Comparison of ENCODE assay signal across 8 cellular contexts in genomic region chr22:38698407-38699094, GRCh38. TPM values are rescaled to one million over a fixed set of nuclear protein-coding genes. Genes with fewer than 3 reads are reported as not detected.
DNase-seq lines count a peak whose midpoint lies in the region; TF ChIP-seq lines count a peak whose summit lies in the region.

No MANE protein-coding gene starts in this region.

- peak overlapping the region; percentile 98 for H3K9ac ChIP-seq in SU-DHL-6 (ENCODE audit: low read length)

- H3F3A ChIP-seq in DOHH2 (ENCODE audit: control insufficient read depth, insufficient read depth) (peaks cover 16% of the 10 kb centered on the region), SU-DHL-6 (ENCODE audit: insufficient read depth) (peaks cover 8% of the 10 kb centered on the region; the same call in 1 of the 2 replicates)

- no peak for TF ChIP-seq CTCF in DOHH2 (IDR thresholded peaks at IDR 0.05; ENCODE audit: low read depth, low read length, poor library complexity, severe bottlenecking)
- TF ChIP-seq CTCF in SU-DHL-6 (IDR thresholded peaks at IDR 0.05; ENCODE audit: insufficient read depth, low read length, poor library complexity, severe bottlenecking), result no peak
- no peak for TF ChIP-seq CTCF in esophagus muscularis mucosa (IDR thresholded peaks at IDR 0.05)
- no peak for TF ChIP-seq CTCF in retinal pigment epithelial cell (conservative IDR thresholded peaks at IDR 0.05; ENCODE audit: low read depth, low read length)

- intact Hi-C loops in esophagus muscularis mucosa (cut with DNase I), result no loop called here

- WGBS in esophagus muscularis mucosa, result 88% methylated on average over 13 of the region's 13 CpGs

- H4K20me1 ChIP-seq in DOHH2 (ENCODE audit: control insufficient read depth, insufficient read depth, low read depth, low read length), result peaks cover 14% of the 10 kb centered on the region; the same call in 1 of the 2 replicates
- H4K20me1 ChIP-seq in SU-DHL-6 (ENCODE audit: low read depth, low read length), result no peaks in the 10 kb centered on the region

- H3K79me2 ChIP-seq in DOHH2 (ENCODE audit: control insufficient read depth, low read length), result peaks cover 81% of the 10 kb centered on the region
- peaks cover 50% of the 10 kb centered on the region for H3K79me2 ChIP-seq in SU-DHL-6 (ENCODE audit: insufficient read depth, low read length)

- DNase-seq in esophagus muscularis mucosa (ENCODE audit: extremely low spot score), result no peak
- DNase-seq in retinal pigment epithelial cell (ENCODE audit: low read depth), result no peak
- DNase-seq in HUDEP-2 (lab: John Stamatoyannopoulos, UW; ENCODE audit: unreplicated experiment in 76 of 76), result no peak
- DNase-seq in H7, result no peak
- DNase-seq in dermis blood vessel endothelial cell, result no peak
- no peak for DNase-seq in DMS114 treated with DMSO at 0.1 percent for 48 hours (lab: John Stamatoyannopoulos, UW; ENCODE audit: unreplicated experiment)

- no peak overlapping the region for H2AFZ ChIP-seq in SU-DHL-6 (ENCODE audit: low read depth, low read length, severe bottlenecking)

- no peak for TF ChIP-seq POLR2A in esophagus muscularis mucosa (IDR thresholded peaks at IDR 0.05; ENCODE audit: low read depth)

- H3K9me2 ChIP-seq in DOHH2 (replicated peaks; ENCODE audit: control insufficient read depth, low read length) (no peaks in the 10 kb centered on the region), SU-DHL-6 (replicated peaks; ENCODE audit: insufficient read depth, low read length) (no peaks in the 10 kb centered on the region)

- H3K27ac ChIP-seq in DOHH2 (ENCODE audit: low read depth, low read length), result no peak overlapping the region
- H3K27ac ChIP-seq in SU-DHL-6 (ENCODE audit: low read depth, low read length), result no peak overlapping the region
- H3K27ac ChIP-seq in esophagus muscularis mucosa (replicated peaks in 1 of 4), result peak overlapping the region; percentile 96 to 99 (median 98)

- H3K4me2 ChIP-seq in DOHH2 (ENCODE audit: low read length), result peak overlapping the region; percentile 93
- peak overlapping the region; percentile 100 for H3K4me2 ChIP-seq in SU-DHL-6 (ENCODE audit: low read depth, low read length, poor library complexity, severe bottlenecking)

- H3K4me3 ChIP-seq in DOHH2 (ENCODE audit: low read length), result peak overlapping the region; percentile 98
- peak overlapping the region; percentile 89 for H3K4me3 ChIP-seq in SU-DHL-6 (ENCODE audit: insufficient read depth, low read length, poor library complexity, severe bottlenecking)
- H3K4me3 ChIP-seq in esophagus muscularis mucosa, result peak overlapping the region; percentile 71 to 95 (median 84)
- peak overlapping the region; percentile 67 for H3K4me3 ChIP-seq in retinal pigment epithelial cell (ENCODE audit: low read length)
- no peak overlapping the region; the same call in 1 of the 2 replicates for H3K4me3 ChIP-seq in H7 (ENCODE audit: insufficient read depth, low read depth, low read length)

- TF ChIP-seq EP300 in esophagus muscularis mucosa (IDR thresholded peaks at IDR 0.05), result no peak

- H3K4me1 ChIP-seq in DOHH2 (ENCODE audit: control insufficient read depth, low read length) (peaks cover 64% of the 10 kb centered on the region), esophagus muscularis mucosa (peaks cover 47 to 76% (median 63%) of the 10 kb centered on the region in 4 donors)

- no peaks in the 10 kb centered on the region for H3K27me3 ChIP-seq in DOHH2 (ENCODE audit: control insufficient read depth, low read length)
- H3K27me3 ChIP-seq in SU-DHL-6 (ENCODE audit: low read length), result no peaks in the 10 kb centered on the region
- no peaks in the 10 kb centered on the region for H3K27me3 ChIP-seq in esophagus muscularis mucosa
- H3K27me3 ChIP-seq in H7 (ENCODE audit: control insufficient read depth, insufficient read depth, low read length), result no peaks in the 10 kb centered on the region

- H3K36me3 ChIP-seq in DOHH2 (ENCODE audit: control insufficient read depth, low read length), result peaks cover 54% of the 10 kb centered on the region
- no peaks in the 10 kb centered on the region for H3K36me3 ChIP-seq in SU-DHL-6 (ENCODE audit: low read length)
- peaks cover 0 to 9% (median 5%) of the 10 kb centered on the region in 4 donors for H3K36me3 ChIP-seq in esophagus muscularis mucosa
- H3K36me3 ChIP-seq in H7 (replicated peaks; ENCODE audit: control insufficient read depth, insufficient read depth, low read length), result 0 out of 2 replicates have a peak, but pooled peaks cover 1% of the 10 kb centered on the region

- H3K9me3 ChIP-seq in DOHH2 (ENCODE audit: control insufficient read depth, insufficient read depth, low read length) (no peaks in the 10 kb centered on the region), SU-DHL-6 (ENCODE audit: insufficient read depth, low read length) (no peaks in the 10 kb centered on the region), esophagus muscularis mucosa (no peaks in the 10 kb centered on the region)

RNA-seq across cellular contexts. Expression of gene JOSD1, which starts 2.2 kb away (rescaled TPM):
- 10 to 100 TPM; 49.4 to 76.9 (median 59.4) TPM for total RNA-seq in esophagus muscularis mucosa
- total RNA-seq in H7 (2014; rRNA removed; shearing (Covaris generic)), result 33.8 and 34.2 TPM in 2 replicates
- total RNA-seq in dermis blood vessel endothelial cell, result 98.4 and 117 TPM in 2 replicates

RNA-seq across cellular contexts. Expression of gene GTPBP1, which starts 7.2 kb away (rescaled TPM):
- total RNA-seq in esophagus muscularis mucosa (10 to 100 TPM; 35.7 to 62.5 (median 50.6) TPM), dermis blood vessel endothelial cell (35.1 and 46.7 TPM in 2 replicates)
- 71.4 and 92.1 TPM in 2 replicates for total RNA-seq in H7 (2014; rRNA removed; shearing (Covaris generic))

RNA-seq across cellular contexts. Expression of gene TOMM22, which starts 16.8 kb away (rescaled TPM):
- 10 to 100 TPM; 25.7 to 36.8 (median 32.2) TPM for total RNA-seq in esophagus muscularis mucosa
- 70.8 and 79.3 TPM in 2 replicates for total RNA-seq in H7 (2014; rRNA removed; shearing (Covaris generic))
- total RNA-seq in dermis blood vessel endothelial cell, result 59.8 and 76.6 TPM in 2 replicates

RNA-seq across cellular contexts. Expression of gene CBY1, which starts 42.1 kb away (rescaled TPM):
- total RNA-seq in esophagus muscularis mucosa (10 to 100 TPM; 25.2 to 36.9 (median 33.9) TPM), dermis blood vessel endothelial cell (15.1 and 18.4 TPM in 2 replicates)
- 13.3 and 21.1 TPM in 2 replicates for total RNA-seq in H7 (2014; rRNA removed; shearing (Covaris generic))

RNA-seq across cellular contexts. Expression of gene FAM227A, which starts 42.4 kb away (rescaled TPM):
- 1 to 10 TPM in 1 of 4 donors, under 1 TPM in 3; 0.33 to 2.9 (median 0.86) TPM for total RNA-seq in esophagus muscularis mucosa
- 1.2 and 3.8 TPM in 2 replicates for total RNA-seq in H7 (2014; rRNA removed; shearing (Covaris generic))
- total RNA-seq in dermis blood vessel endothelial cell, result 0.34 and 0.65 TPM in 2 replicates

Comparison
In these comparisons a context has a peak if more than half of its experiments do, and no peak if none do; other contexts are left out.
1. H3K27ac ChIP-seq: peak in esophagus muscularis mucosa (4 of 4); none in DOHH2 (single experiment) and SU-DHL-6 (single experiment).